17 cellular contexts compared by ENCODE assay signal in genomic region chr7:37719077-37719476, GRCh38. TPM values are rescaled to one million over a fixed set of nuclear protein-coding genes. Genes with fewer than 3 reads are reported as not detected.
DNase-seq lines count a peak whose midpoint lies in the region; ATAC-seq and TF ChIP-seq lines count a peak whose summit lies in the region.
"Had no signal": no experiment of that assay in that cellular context is flagged by ENCODE, and none has a peak within 500 bp of the region (broad histone marks: within the 10 kb centered on the region; RNA-seq: fewer than 3 reads in every experiment).

No MANE protein-coding gene starts in this region.

- peaks cover 3% of the 10 kb centered on the region for H3K9me3 Mint-ChIP-seq in chondrocyte (ENCODE audit: low read depth)
- H3K9me3 Mint-ChIP-seq in activated T-helper 2 cell treated with anti-CD3 and anti-CD28 coated beads, Interferon-gamma antibody, Interleukin-2, Interleukin-4, amounts not matched to agents 10 μg/mL and 5 μg/mL and 100 μg/mL, durations not matched to agents 14 hours and 24 hours and 36 hours = no peaks in the 10 kb centered on the region
- H3K9me3 Mint-ChIP-seq: T-cell had no signal

- intact Hi-C loops in activated T-helper 2 cell treated with anti-CD3 and anti-CD28 coated beads, Interferon-gamma antibody, Interleukin-2, Interleukin-4, amounts not matched to agents 10 μg/mL and 5 μg/mL and 100 μg/mL, durations not matched to agents 14 hours and 24 hours and 36 hours (cut with micrococcal nuclease) = no loop called here

- no peak overlapping the region for H3K4me3 Mint-ChIP-seq in chondrocyte (ENCODE audit: unreplicated experiment)
- no peak overlapping the region for H3K4me3 Mint-ChIP-seq in activated T-helper 2 cell treated with anti-CD3 and anti-CD28 coated beads, Interferon-gamma antibody, Interleukin-2, Interleukin-4, amounts not matched to agents 10 μg/mL and 5 μg/mL and 100 μg/mL, durations not matched to agents 14 hours and 24 hours and 36 hours (ENCODE audit: low read depth)
- H3K4me3 Mint-ChIP-seq: IgD-negative memory B cell, T-cell had no signal

- no peaks in the 10 kb centered on the region for H3K36me3 Mint-ChIP-seq in chondrocyte (ENCODE audit: low read depth)
- no peaks in the 10 kb centered on the region for H3K36me3 Mint-ChIP-seq in activated T-helper 2 cell treated with anti-CD3 and anti-CD28 coated beads, Interferon-gamma antibody, Interleukin-2, Interleukin-4, amounts not matched to agents 10 μg/mL and 5 μg/mL and 100 μg/mL, durations not matched to agents 14 hours and 24 hours and 36 hours (ENCODE audit: low read depth)
- H3K36me3 Mint-ChIP-seq: T-cell had no signal

- H3K9me3 ChIP-seq in neutrophil = no peaks in the 10 kb centered on the region
- H3K9me3 ChIP-seq: HAP-1 had no signal

- H3K27me3 ChIP-seq in neutrophil = no peaks in the 10 kb centered on the region

- no peaks in the 10 kb centered on the region for H3K4me1 Mint-ChIP-seq in chondrocyte (ENCODE audit: low read depth)
- no peaks in the 10 kb centered on the region for H3K4me1 Mint-ChIP-seq in activated T-helper 2 cell treated with anti-CD3 and anti-CD28 coated beads, Interferon-gamma antibody, Interleukin-2, Interleukin-4, amounts not matched to agents 10 μg/mL and 5 μg/mL and 100 μg/mL, durations not matched to agents 14 hours and 24 hours and 36 hours (ENCODE audit: low read depth)
- H3K4me1 Mint-ChIP-seq: IgD-negative memory B cell had no signal

- DNase-seq in chondrocyte (ENCODE audit: low spot score) (no peak), NCI-H2196 treated with DMSO at 0.1 percent for 48 hours (lab: John Stamatoyannopoulos, UW; ENCODE audit: unreplicated experiment) (no peak)
- no peak for DNase-seq in activated T-helper 2 cell treated with anti-CD3 and anti-CD28 coated beads, Interferon-gamma antibody, Interleukin-2, Interleukin-4, amounts not matched to agents 10 μg/mL and 5 μg/mL and 100 μg/mL, durations not matched to agents 14 hours and 24 hours and 36 hours (ENCODE audit: low spot score)
- DNase-seq: activated CD4-positive, alpha-beta T cell treated with anti-CD3 and anti-CD28 coated beads, Interleukin-2, amount 50 U/mL, for 1 hour; activated naive CD4-positive, alpha-beta T cell treated with Interleukin-2 at 50 U/mL for 16 hours; central memory CD4-positive, alpha-beta T cell; erythroblast; NCI-H2029 treated with DMSO at 0.1 percent for 48 hours; stimulated activated CD4-positive, alpha-beta T cell treated with anti-CD3 and anti-CD28 coated beads, Interleukin-4, amount 100 ng/mL, for 1 hour; T-cell had no signal

- TF ChIP-seq CTCF in neutrophil (IDR thresholded peaks at IDR 0.05) (no peak), chondrocyte (IDR thresholded peaks at IDR 0.05) (no peak)

- H3K4me3 ChIP-seq in neutrophil (ENCODE audit: low read depth in 1 of 2, low read length in 1 of 2) = no peak overlapping the region
- H3K4me3 ChIP-seq: HAP-1 had no signal

- peak overlapping the region; percentile 90 for H3K27ac ChIP-seq in neutrophil

- peaks cover 94 to 100% of the 10 kb centered on the region in 2 experiments for H3K4me1 ChIP-seq in neutrophil (ENCODE audit: control insufficient read depth in 1 of 2, insufficient read depth in 1 of 2, low read depth in 1 of 2, low read length in 1 of 2)
- H3K4me1 ChIP-seq: HAP-1 had no signal

- no peak overlapping the region for H3K27ac Mint-ChIP-seq in chondrocyte (ENCODE audit: unreplicated experiment)
- H3K27ac Mint-ChIP-seq in activated T-helper 2 cell treated with anti-CD3 and anti-CD28 coated beads, Interferon-gamma antibody, Interleukin-2, Interleukin-4, amounts not matched to agents 10 μg/mL and 5 μg/mL and 100 μg/mL, durations not matched to agents 14 hours and 24 hours and 36 hours = no peak overlapping the region
- H3K27ac Mint-ChIP-seq: IgD-negative memory B cell, T-cell had no signal

- H3K27me3 Mint-ChIP-seq in chondrocyte (ENCODE audit: low read depth) = peaks cover 3% of the 10 kb centered on the region
- peaks cover 4% of the 10 kb centered on the region for H3K27me3 Mint-ChIP-seq in activated T-helper 2 cell treated with anti-CD3 and anti-CD28 coated beads, Interferon-gamma antibody, Interleukin-2, Interleukin-4, amounts not matched to agents 10 μg/mL and 5 μg/mL and 100 μg/mL, durations not matched to agents 14 hours and 24 hours and 36 hours (ENCODE audit: low read depth)
- H3K27me3 Mint-ChIP-seq: T-cell had no signal

- H3K36me3 ChIP-seq in neutrophil = no peaks in the 10 kb centered on the region
- H3K36me3 ChIP-seq: HAP-1 had no signal

- ATAC-seq in GM18868 (IDR thresholded peaks at IDR 0.05; ENCODE audit: unreplicated experiment) (peak; percentile 95), GM21576 (IDR thresholded peaks at IDR 0.05; ENCODE audit: unreplicated experiment) (peak; percentile 90), HG03095 (IDR thresholded peaks at IDR 0.05; ENCODE audit: unreplicated experiment) (peak; percentile 94)
- ATAC-seq: T-cell had no signal

RNA-seq across cellular contexts. Expression of gene GPR141, which starts 35.5 kb away (rescaled TPM):
- not detected in 3 replicates for total RNA-seq in chondrocyte
- total RNA-seq in activated T-helper 2 cell treated with anti-CD3 and anti-CD28 coated beads, Interferon-gamma antibody, Interleukin-2, Interleukin-4, amounts not matched to agents 10 μg/mL and 5 μg/mL and 100 μg/mL, durations not matched to agents 14 hours and 24 hours and 36 hours = not detected in 2 replicates
- total RNA-seq: lung microvascular endothelial cell had no signal
